ENCODE assay signal across 15 cellular contexts in the genomic region with DNA sequence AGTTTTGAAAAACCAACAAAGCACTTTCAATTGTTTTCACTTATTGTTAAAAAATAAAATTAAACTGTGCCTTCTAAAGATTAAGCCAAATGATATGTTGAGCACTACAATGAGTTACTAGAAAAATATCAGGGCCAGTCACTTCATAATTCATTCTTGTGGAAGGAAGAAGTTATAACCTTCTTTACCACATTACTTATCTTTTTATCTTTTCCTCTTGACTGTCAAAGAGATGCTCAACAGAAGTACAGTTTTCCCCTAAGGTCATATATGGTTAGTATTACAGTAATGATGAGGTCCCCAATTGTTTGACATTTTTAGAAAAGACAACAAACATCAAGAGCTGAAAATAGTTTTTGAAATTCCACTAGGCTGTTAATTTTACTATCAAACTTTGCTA. TPM values are rescaled to one million over a fixed set of nuclear protein-coding genes. Genes with fewer than 3 reads are reported as not detected.
DNase-seq lines count a peak whose midpoint lies in the region; ATAC-seq and TF ChIP-seq lines count a peak whose summit lies in the region.
"Had no signal": no experiment of that assay in that cellular context is flagged by ENCODE, and none has a peak within 500 bp of the region (broad histone marks: within the 10 kb centered on the region; RNA-seq: fewer than 3 reads in every experiment).

No MANE protein-coding gene starts in this region.

- H3K27me3 Mint-ChIP-seq in nephron (ENCODE audit: low read depth) = no peaks in the 10 kb centered on the region

- peaks cover 14% of the 10 kb centered on the region for H3K36me3 Mint-ChIP-seq in nephron (ENCODE audit: low read depth)

- DNase-seq in GM23248 = no peak
- no peak for DNase-seq in SK-N-SH
- peak; percentile 21 for DNase-seq in adipocyte (ENCODE audit: low read depth)
- no peak for DNase-seq in omental fat pad (ENCODE audit: low spot score)
- DNase-seq: CD8-positive, alpha-beta T cell; dorsolateral prefrontal cortex; H7; NCI-H2029; NCI-H524; stomach had no signal

- in situ Hi-C loops in GM23248 (cut with MboI) = no loop called here

- no peak overlapping the region for H3K27ac ChIP-seq in GM23248
- peak overlapping the region; percentile 58 to 83 for H3K27ac ChIP-seq in SK-N-SH (ENCODE audit: low read depth in 2 of 2, low read length in 1 of 2)
- H3K27ac ChIP-seq: KMS-11, stomach, vagina had no signal

- TF ChIP-seq CTCF in SK-N-SH (IDR thresholded peaks at IDR 0.05) (no peak), nephron (IDR thresholded peaks at IDR 0.05; ENCODE audit: unreplicated experiment in 3 of 3) (no peak), omental fat pad (IDR thresholded peaks at IDR 0.05) (no peak)

- H3K27me3 ChIP-seq in GM23248 (replicated peaks; ENCODE audit: insufficient read depth) (no peaks in the 10 kb centered on the region), SK-N-SH (ENCODE audit: insufficient read depth) (no peaks in the 10 kb centered on the region), adipocyte (replicated peaks; ENCODE audit: control insufficient read depth, insufficient read depth, low read length) (no peaks in the 10 kb centered on the region)
- H3K27me3 ChIP-seq: dorsolateral prefrontal cortex, stomach, vagina had no signal

- no peak overlapping the region for H3K4me3 Mint-ChIP-seq in nephron

- peaks cover 39% of the 10 kb centered on the region for H3K4me1 Mint-ChIP-seq in nephron

- H3K9me3 ChIP-seq in GM23248 (ENCODE audit: low read depth) (no peaks in the 10 kb centered on the region), SK-N-SH (no peaks in the 10 kb centered on the region), adipocyte (ENCODE audit: control insufficient read depth, low read length) (no peaks in the 10 kb centered on the region)
- H3K9me3 ChIP-seq: stomach, vagina had no signal

- POLR2A ChIA-PET in SK-N-SH (lab: Yijun Ruan, JAX) = no interaction called here

- CTCF ChIA-PET in SK-N-SH (lab: Yijun Ruan, JAX) = interaction anchor here (2.7 to 3.0 kb wide), 2 partner anchors 8 to 85 kb away, joined by 10 to 13 read pairs; no protein-coding TSS in a partner anchor

- H3F3A ChIP-seq in GM23248 (ENCODE audit: insufficient read depth) (peaks cover 33% of the 10 kb centered on the region), SK-N-SH (replicated peaks; ENCODE audit: insufficient read depth) (peaks cover 30% of the 10 kb centered on the region)

- H3K9ac ChIP-seq in GM23248 (no peak overlapping the region), SK-N-SH (no peak overlapping the region), adipocyte (ENCODE audit: low read length) (no peak overlapping the region)
- H3K9ac ChIP-seq: KMS-11 had no signal

- no peaks in the 10 kb centered on the region for H4K20me1 ChIP-seq in GM23248 (ENCODE audit: insufficient read depth)
- no peaks in the 10 kb centered on the region for H4K20me1 ChIP-seq in SK-N-SH (ENCODE audit: insufficient read depth)

- H3K36me3 ChIP-seq in GM23248 (ENCODE audit: low read depth) = no peaks in the 10 kb centered on the region
- no peaks in the 10 kb centered on the region for H3K36me3 ChIP-seq in SK-N-SH (replicated peaks in 1 of 2; ENCODE audit: control insufficient read depth in 1 of 2, insufficient read depth in 2 of 2, low read length in 1 of 2)
- no peaks in the 10 kb centered on the region for H3K36me3 ChIP-seq in adipocyte (ENCODE audit: control insufficient read depth, insufficient read depth, low read length, severe bottlenecking)
- H3K36me3 ChIP-seq: stomach, vagina had no signal

- H3K4me1 ChIP-seq in GM23248 (ENCODE audit: insufficient read depth) (peaks cover 31% of the 10 kb centered on the region), SK-N-SH (ENCODE audit: control insufficient read depth in 1 of 2, insufficient read depth in 2 of 2, low read depth in 1 of 2, low read length in 1 of 2) (peaks cover 17 to 29% of the 10 kb centered on the region in 2 experiments; a peak in 3 of 4 replicates), adipocyte (ENCODE audit: control insufficient read depth, insufficient read depth, low read length) (peaks cover 6% of the 10 kb centered on the region)

- no peaks in the 10 kb centered on the region for H3K9me3 Mint-ChIP-seq in nephron
- H3K9me3 Mint-ChIP-seq: CD8-positive, alpha-beta T cell had no signal

- no peaks in the 10 kb centered on the region for H3K9me2 ChIP-seq in GM23248 (ENCODE audit: insufficient read depth)
- no peaks in the 10 kb centered on the region for H3K9me2 ChIP-seq in SK-N-SH

- no peak overlapping the region for H3K4me3 ChIP-seq in GM23248
- H3K4me3 ChIP-seq in SK-N-SH (ENCODE audit: low read depth in 2 of 2, low read length in 1 of 2) = no peak overlapping the region; a peak in 1 of 4 replicates
- H3K4me3 ChIP-seq in adipocyte (ENCODE audit: low read length) = no peak overlapping the region
- H3K4me3 ChIP-seq: dorsolateral prefrontal cortex, stomach, vagina had no signal

- H3K27ac Mint-ChIP-seq in nephron = peak overlapping the region; percentile 6 to 51 (median 22)
- H3K27ac Mint-ChIP-seq: CD8-positive, alpha-beta T cell had no signal

- ATAC-seq in omental fat pad (ENCODE audit: low FRiP score) = no peak
- ATAC-seq in GM19397 (IDR thresholded peaks at IDR 0.05; ENCODE audit: unreplicated experiment) = no peak
- ATAC-seq in GM21360 (IDR thresholded peaks at IDR 0.05; ENCODE audit: unreplicated experiment) = no peak
- ATAC-seq: CD8-positive, alpha-beta T cell had no signal

- peak; percentile 54 to 85; a peak in 3 of 4 replicates for TF ChIP-seq EP300 in SK-N-SH (IDR thresholded peaks at IDR 0.05; ENCODE audit: borderline replicate concordance in 1 of 2, low read depth in 1 of 2, low read length in 1 of 2)

- no peak for TF ChIP-seq RAD21 in SK-N-SH (IDR thresholded peaks at IDR 0.05; ENCODE audit: low read length)

- H3K79me2 ChIP-seq in GM23248 (ENCODE audit: insufficient read depth) (peaks cover 66% of the 10 kb centered on the region), SK-N-SH (ENCODE audit: insufficient read depth) (peaks cover 77% of the 10 kb centered on the region)

- no peak overlapping the region for H2AFZ ChIP-seq in GM23248
- no peak overlapping the region for H2AFZ ChIP-seq in SK-N-SH (ENCODE audit: low read depth)

- peak overlapping the region; percentile 29 for H3K4me2 ChIP-seq in GM23248 (ENCODE audit: unreplicated experiment)
- peak overlapping the region; percentile 36 for H3K4me2 ChIP-seq in SK-N-SH
- H3K4me2 ChIP-seq: KMS-11 had no signal

TF ChIP-seq in SK-N-SH, 30 proteins besides CTCF, POLR2A, EP300 and RAD21 (continues in another document):
- TF ChIP-seq NFIC (IDR thresholded peaks at IDR 0.05; ENCODE audit: borderline replicate concordance) = peak; percentile 39; the same call in 1 of the 2 replicates
- peak; percentile 75; the same call in 1 of the 2 replicates for TF ChIP-seq POLR2AphosphoS5 (IDR thresholded peaks at IDR 0.05; ENCODE audit: low read depth, low read length)
- TF ChIP-seq, protein P1, sequence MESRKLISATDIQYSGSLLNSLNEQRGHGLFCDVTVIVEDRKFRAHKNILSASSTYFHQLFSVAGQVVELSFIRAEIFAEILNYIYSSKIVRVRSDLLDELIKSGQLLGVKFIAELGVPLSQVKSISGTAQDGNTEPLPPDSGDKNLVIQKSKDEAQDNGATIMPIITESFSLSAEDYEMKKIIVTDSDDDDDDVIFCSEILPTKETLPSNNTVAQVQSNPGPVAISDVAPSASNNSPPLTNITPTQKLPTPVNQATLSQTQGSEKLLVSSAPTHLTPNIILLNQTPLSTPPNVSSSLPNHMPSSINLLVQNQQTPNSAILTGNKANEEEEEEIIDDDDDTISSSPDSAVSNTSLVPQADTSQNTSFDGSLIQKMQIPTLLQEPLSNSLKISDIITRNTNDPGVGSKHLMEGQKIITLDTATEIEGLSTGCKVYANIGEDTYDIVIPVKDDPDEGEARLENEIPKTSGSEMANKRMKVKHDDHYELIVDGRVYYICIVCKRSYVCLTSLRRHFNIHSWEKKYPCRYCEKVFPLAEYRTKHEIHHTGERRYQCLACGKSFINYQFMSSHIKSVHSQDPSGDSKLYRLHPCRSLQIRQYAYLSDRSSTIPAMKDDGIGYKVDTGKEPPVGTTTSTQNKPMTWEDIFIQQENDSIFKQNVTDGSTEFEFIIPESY (IDR thresholded peaks at IDR 0.05; ENCODE audit: borderline replicate concordance, low read depth) = no peak
- peak; percentile 99 for TF ChIP-seq TCF12 (IDR thresholded peaks at IDR 0.05)
- peak; percentile 79 for TF ChIP-seq JUND (IDR thresholded peaks at IDR 0.05)
- TF ChIP-seq GATA2 (CRISPR knock-in tag; IDR thresholded peaks at IDR 0.05) = peak; percentile 40
- TF ChIP-seq SMC3 (IDR thresholded peaks at IDR 0.05; ENCODE audit: low read depth, low read length) = no peak
- TF ChIP-seq, protein P2, sequence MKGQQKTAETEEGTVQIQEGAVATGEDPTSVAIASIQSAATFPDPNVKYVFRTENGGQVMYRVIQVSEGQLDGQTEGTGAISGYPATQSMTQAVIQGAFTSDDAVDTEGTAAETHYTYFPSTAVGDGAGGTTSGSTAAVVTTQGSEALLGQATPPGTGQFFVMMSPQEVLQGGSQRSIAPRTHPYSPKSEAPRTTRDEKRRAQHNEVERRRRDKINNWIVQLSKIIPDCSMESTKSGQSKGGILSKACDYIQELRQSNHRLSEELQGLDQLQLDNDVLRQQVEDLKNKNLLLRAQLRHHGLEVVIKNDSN (IDR thresholded peaks at IDR 0.05; ENCODE audit: borderline replicate concordance, low read depth) = no peak
- TF ChIP-seq, protein P3, sequence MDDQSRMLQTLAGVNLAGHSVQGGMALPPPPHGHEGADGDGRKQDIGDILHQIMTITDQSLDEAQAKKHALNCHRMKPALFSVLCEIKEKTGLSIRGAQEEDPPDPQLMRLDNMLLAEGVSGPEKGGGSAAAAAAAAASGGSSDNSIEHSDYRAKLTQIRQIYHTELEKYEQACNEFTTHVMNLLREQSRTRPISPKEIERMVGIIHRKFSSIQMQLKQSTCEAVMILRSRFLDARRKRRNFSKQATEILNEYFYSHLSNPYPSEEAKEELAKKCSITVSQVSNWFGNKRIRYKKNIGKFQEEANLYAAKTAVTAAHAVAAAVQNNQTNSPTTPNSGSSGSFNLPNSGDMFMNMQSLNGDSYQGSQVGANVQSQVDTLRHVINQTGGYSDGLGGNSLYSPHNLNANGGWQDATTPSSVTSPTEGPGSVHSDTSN (IDR thresholded peaks at IDR 0.05) = peak; percentile 93
- TF ChIP-seq TEAD4 (IDR thresholded peaks at IDR 0.05; ENCODE audit: borderline replicate concordance, insufficient read depth) = peak; percentile 81

RNA-seq across cellular contexts. Expression of a gene that starts 9.4 kb away (rescaled TPM):
- total RNA-seq in GM23248 (2014; rRNA removed; shearing (Covaris generic)) = 2.1 and 7.8 TPM in 2 replicates
- polyA plus RNA-seq in GM23248 (2016; fragmentation: Nextera tagmentation; extraction: Ambion mirVana) = 2.7 and 2.8 TPM in 2 replicates
- 4.2 and 5.6 TPM in 2 replicates for polyA plus RNA-seq in SK-N-SH (2012; rRNA removed)
- polyA plus RNA-seq in SK-N-SH (2012; cell fraction: cytosol; rRNA removed) = 4.9 and 5.5 TPM in 2 replicates
- polyA plus RNA-seq in SK-N-SH (2012; cell fraction: nucleus; rRNA removed) = 5.8 and 11.7 TPM in 2 replicates
- total RNA-seq in omental fat pad = 10 to 100 TPM; 21.7 to 56.7 (median 34.3) TPM
